Comparison of ENCODE assay signal across 11 cellular contexts in genomic region chr1:150537732-150538684, GRCh38. TPM values are rescaled to one million over a fixed set of nuclear protein-coding genes. Genes with fewer than 3 reads are reported as not detected.
DNase-seq lines count a peak whose midpoint lies in the region; ATAC-seq, FAIRE-seq and TF ChIP-seq lines count a peak whose summit lies in the region.
"Had no signal": no experiment of that assay in that cellular context is flagged by ENCODE, and none has a peak within 500 bp of the region (broad histone marks: within the 10 kb centered on the region; RNA-seq: fewer than 3 reads in every experiment).

No MANE protein-coding gene starts in this region.

- H2BK15ac ChIP-seq in H1 (ENCODE audit: low read length) (peak overlapping the region; percentile 16; the same call in 1 of the 2 replicates), mesenchymal stem cell (ENCODE audit: low read depth, poor library complexity, severe bottlenecking) (no peak overlapping the region)

- H4K91ac ChIP-seq in H1 (replicated peaks; ENCODE audit: insufficient read length, low read length) (peak overlapping the region; percentile 91), mesenchymal stem cell (ENCODE audit: low read length) (peak overlapping the region; percentile 62)

- no peak overlapping the region for H2BK5ac ChIP-seq in H1 (ENCODE audit: low read depth, low read length)
- H2BK5ac ChIP-seq in mesenchymal stem cell (ENCODE audit: low read depth, low read length, poor library complexity, severe bottlenecking), result peak overlapping the region; percentile 24

- H4K20me1 ChIP-seq in H1 (replicated peaks in 1 of 2; ENCODE audit: control insufficient read depth in 1 of 2, insufficient read depth in 2 of 2, low read length in 2 of 2), result no peaks in the 10 kb centered on the region

- H2AFZ ChIP-seq in H1 (ENCODE audit: low read length), result peak overlapping the region; percentile 43
- H2AFZ ChIP-seq in mesenchymal stem cell (ENCODE audit: low read depth, low read length), result no peak overlapping the region

- no peak overlapping the region for H2AK5ac ChIP-seq in H1 (ENCODE audit: low read depth, low read length)
- peak overlapping the region; percentile 18 for H2AK5ac ChIP-seq in mesenchymal stem cell (ENCODE audit: low read length, severe bottlenecking)

- H3K27ac ChIP-seq in 22Rv1, result no peak overlapping the region
- peak overlapping the region; percentile 77; the same call in 1 of the 2 replicates for H3K27ac ChIP-seq in HUES64 (ENCODE audit: low read depth, low read length)
- H3K27ac ChIP-seq in H1 (ENCODE audit: low read depth, low read length), result no peak overlapping the region; the same call in 1 of the 2 replicates
- H3K27ac ChIP-seq in mesenchymal stem cell (ENCODE audit: low read length, poor library complexity, severe bottlenecking), result peak overlapping the region; percentile 71
- H3K27ac ChIP-seq: neutrophil had no signal

- H3K9me3 ChIP-seq in HUES64 (ENCODE audit: insufficient read depth, low read depth, low read length) (no peaks in the 10 kb centered on the region), H1 (ENCODE audit: insufficient read depth in 2 of 2, low read depth in 1 of 2, low read length in 1 of 2) (no peaks in the 10 kb centered on the region), mesenchymal stem cell (ENCODE audit: control insufficient read depth, low read length) (no peaks in the 10 kb centered on the region)
- H3K9me3 ChIP-seq: neutrophil had no signal

- H3K23ac ChIP-seq in H1 (ENCODE audit: insufficient read length), result no peak overlapping the region
- no peak overlapping the region for H3K23ac ChIP-seq in mesenchymal stem cell (ENCODE audit: low read length in 2 of 2)

- H3K27me3 ChIP-seq in HUES64 (ENCODE audit: insufficient read depth, low read length), result no peaks in the 10 kb centered on the region
- H3K27me3 ChIP-seq in H1 (replicated peaks in 1 of 4; ENCODE audit: control insufficient read depth in 3 of 4, extremely low read depth in 1 of 4, insufficient read depth in 3 of 4, low read length in 3 of 4), result no peaks in the 10 kb centered on the region
- H3K27me3 ChIP-seq in mesenchymal stem cell (ENCODE audit: control insufficient read depth in 1 of 2, insufficient read depth in 1 of 2, low read length in 2 of 2), result no peaks in the 10 kb centered on the region
- H3K27me3 ChIP-seq: neutrophil had no signal

- TF ChIP-seq RAD21 in H1 (IDR thresholded peaks at IDR 0.05 in 1 of 2, conservative IDR thresholded peaks at IDR 0.05 in 1 of 2; ENCODE audit: low read depth in 2 of 2, low read length in 2 of 2), result peak; percentile 26 to 40; a peak in 3 of 4 replicates

- no peak overlapping the region for H3K4me3 ChIP-seq in HUES64 (ENCODE audit: low read length)
- no peak overlapping the region for H3K4me3 ChIP-seq in H1 (ENCODE audit: extremely low read depth in 1 of 4, insufficient read depth in 2 of 4, low read depth in 3 of 4, low read length in 4 of 4)
- no peak overlapping the region for H3K4me3 ChIP-seq in mesenchymal stem cell (ENCODE audit: insufficient read depth in 1 of 2, low read depth in 1 of 2, low read length in 2 of 2)

- H3K4ac ChIP-seq in H1 (replicated peaks; ENCODE audit: insufficient read length, low read depth, low read length), result peak overlapping the region; percentile 76
- peak overlapping the region in 1 of 2 experiments; percentile 11 for H3K4ac ChIP-seq in mesenchymal stem cell (ENCODE audit: low read depth in 1 of 2, low read length in 2 of 2)

- peak overlapping the region; percentile 34; the same call in 1 of the 2 replicates for H2BK20ac ChIP-seq in H1 (ENCODE audit: low read length)

- H3K4me2 ChIP-seq in H1 (ENCODE audit: insufficient read depth in 1 of 2, low read depth in 2 of 2, low read length in 2 of 2) (no peak overlapping the region), mesenchymal stem cell (ENCODE audit: low read length, poor library complexity, severe bottlenecking) (no peak overlapping the region)

- no peaks in the 10 kb centered on the region for H3K4me1 Mint-ChIP-seq in T-cell

- POLR2A ChIA-PET in H1 (lab: Charles Lee; ENCODE audit: partially characterized antibody) (interaction anchor here (1.1 to 6.7 kb wide), 7 partner anchors 12 to 52 kb away, joined by 3 to 39 read pairs (median 4); partner anchors contain the start of genes ADAMTSL4 and MCL1), T-cell (lab: Charles Lee) (interaction anchor here in 1 of 2 donors (0.7 kb wide), 1 partner anchor 176 kb away, joined by 3 read pairs; no protein-coding TSS in a partner anchor)

- peaks cover 0 to 6% of the 10 kb centered on the region in 2 donors for H3K27me3 Mint-ChIP-seq in T-cell

- H3K4me3 Mint-ChIP-seq in T-cell, result no peak overlapping the region
- H3K4me3 Mint-ChIP-seq: CD14-positive monocyte had no signal

- no peak overlapping the region for H3K56ac ChIP-seq in H1 (replicated peaks; ENCODE audit: insufficient read length, low read depth, low read length)

- FAIRE-seq in H1 (lab: Jason Lieb, UNC), result no peak

- TF ChIP-seq POLR2A in H1 (IDR thresholded peaks at IDR 0.05; ENCODE audit: control extremely low read depth in 1 of 2, low read depth in 2 of 2, low read length in 2 of 2), result no peak

- no peaks in the 10 kb centered on the region for H3K36me3 ChIP-seq in HUES64 (ENCODE audit: insufficient read depth, low read length)
- H3K36me3 ChIP-seq in H1 (ENCODE audit: control insufficient read depth in 2 of 4, insufficient read depth in 4 of 4, low read length in 3 of 4), result no peaks in the 10 kb centered on the region
- H3K36me3 ChIP-seq in mesenchymal stem cell (ENCODE audit: control insufficient read depth in 1 of 2, insufficient read depth in 2 of 2, low read depth in 1 of 2, low read length in 2 of 2), result no peaks in the 10 kb centered on the region
- H3K36me3 ChIP-seq: neutrophil had no signal

- no peak overlapping the region for H3K27ac Mint-ChIP-seq in T-cell

- H3K79me1 ChIP-seq in H1 (ENCODE audit: low read depth, low read length) (no peaks in the 10 kb centered on the region), mesenchymal stem cell (replicated peaks; ENCODE audit: low read length, poor library complexity, severe bottlenecking) (no peaks in the 10 kb centered on the region)

- 71% methylated on average over 15 of the region's 17 CpGs for WGBS in HUES64
- 67% methylated on average over 15 of the region's 17 CpGs; no CpG with 5 or more reads in 1 of the 2 experiments for WGBS in H1 (ENCODE audit: extremely low coverage in 1 of 2, insufficient coverage in 1 of 2, insufficient read length in 1 of 2, insufficient replicate concordance in 2 of 2, low coverage in 1 of 2, low lambda C conversion rate in 2 of 2, missing lambda C conversion rate in 1 of 2), 2 experiments
- WGBS in mesenchymal stem cell, result 64% methylated on average over 15 of the region's 17 CpGs

- H2BK120ac ChIP-seq in H1 (replicated peaks; ENCODE audit: low read depth, low read length), result peak overlapping the region; percentile 38
- no peak overlapping the region for H2BK120ac ChIP-seq in mesenchymal stem cell (ENCODE audit: low read depth, low read length)

- TF ChIP-seq EP300 in H1 (IDR thresholded peaks at IDR 0.05; ENCODE audit: borderline replicate concordance in 1 of 2, low read depth in 2 of 2, low read length in 2 of 2), result no peak

- H2BK12ac ChIP-seq in H1 (ENCODE audit: low read depth, low read length) (peak overlapping the region; percentile 29; the same call in 1 of the 2 replicates), mesenchymal stem cell (ENCODE audit: low read length in 2 of 2) (peak overlapping the region in 1 of 2 experiments; percentile 51)

- CTCF ChIA-PET in H1 (lab: Charles Lee; ENCODE audit: partially characterized antibody) (interaction anchor here (1.1 to 14.2 kb wide), 11 partner anchors 9 to 270 kb away, joined by 3 to 253 read pairs (median 7); partner anchors contain the start of genes ADAMTSL4, CTSK, ECM1 and FALEC), T-cell (lab: Charles Lee) (no interaction called here)

- no peaks in the 10 kb centered on the region for H3K9me3 Mint-ChIP-seq in T-cell

- no peak overlapping the region for H3K14ac ChIP-seq in H1 (ENCODE audit: insufficient read length)
- no peak overlapping the region for H3K14ac ChIP-seq in mesenchymal stem cell (ENCODE audit: low read length in 2 of 2)

- H3K79me2 ChIP-seq in H1 (ENCODE audit: control insufficient read depth in 1 of 2, insufficient read depth in 2 of 2, low read length in 2 of 2), result no peaks in the 10 kb centered on the region

- H3K23me2 ChIP-seq in H1 (ENCODE audit: low read depth, low read length), result no peaks in the 10 kb centered on the region

- ATAC-seq in T-cell (replicated peaks in 1 of 4), result no peak

- peak overlapping the region; percentile 2 for H4K5ac ChIP-seq in H1 (ENCODE audit: insufficient read length, low read depth, low read length)

- TF ChIP-seq CTCF in 22Rv1 (IDR thresholded peaks at IDR 0.05) (peak; percentile 21; the same call in 1 of the 2 replicates), H1 (IDR thresholded peaks at IDR 0.05; ENCODE audit: control extremely low read depth in 1 of 3, insufficient read depth in 1 of 3, low read depth in 1 of 3, low read length in 3 of 3) (peak; percentile 43 to 62 (median 45))

- H3K4me1 ChIP-seq in HUES64 (ENCODE audit: insufficient read depth, low read length) (peaks cover 8% of the 10 kb centered on the region; the same call in 1 of the 2 replicates), H1 (replicated peaks in 1 of 4; ENCODE audit: control insufficient read depth in 3 of 4, insufficient read depth in 4 of 4, low read length in 3 of 4) (peaks cover 0 to 8% (median 3%) of the 10 kb centered on the region in 4 experiments; a peak in 6 of 7 replicates), mesenchymal stem cell (ENCODE audit: control insufficient read depth, insufficient read depth, low read depth, low read length) (peaks cover 14% of the 10 kb centered on the region)

- H3K18ac ChIP-seq in H1 (ENCODE audit: extremely low read depth, low read length), result no peak overlapping the region; the same call in none of the 2 replicates
- H3K18ac ChIP-seq in mesenchymal stem cell (ENCODE audit: low read depth in 1 of 2, low read length in 2 of 2), result peak overlapping the region; percentile 14 to 67

- H4K8ac ChIP-seq in H1 (ENCODE audit: extremely low read depth, insufficient read depth, low read length), result peak overlapping the region; percentile 60; the same call in 1 of the 2 replicates
- peak overlapping the region; percentile 72 for H4K8ac ChIP-seq in mesenchymal stem cell (ENCODE audit: low read length)

- no peaks in the 10 kb centered on the region for H3K36me3 Mint-ChIP-seq in T-cell
- H3K36me3 Mint-ChIP-seq: CD14-positive monocyte had no signal

- DNase-seq in H1 (ENCODE audit: low read depth in 1 of 2, low spot score in 2 of 2) (peak in 1 of 2 experiments; percentile 82), mesenchymal stem cell (peak; percentile 70), GM19240 (ENCODE audit: insufficient read length, low spot score) (no peak), T-cell (no peak), NCI-H2227 (lab: John Stamatoyannopoulos, UW; ENCODE audit: unreplicated experiment) (no peak)
- DNase-seq in activated CD4-positive, alpha-beta T cell treated with anti-CD3 and anti-CD28 coated beads for 48 hours, result no peak

- H3K9ac ChIP-seq in HUES64 (ENCODE audit: low read depth, low read length) (peak overlapping the region; percentile 35; the same call in 1 of the 2 replicates), H1 (replicated peaks in 1 of 4; ENCODE audit: extremely low read depth in 1 of 4, low read depth in 3 of 4, low read length in 3 of 4) (no peak overlapping the region), mesenchymal stem cell (ENCODE audit: low read length) (peak overlapping the region; percentile 49)

RNA-seq across cellular contexts. Expression of gene ADAMTSL4, which starts 11.2 kb away (rescaled TPM):
- polyA plus RNA-seq in HUES64 (2013, experiment 1 of 2), result 1.1 TPM
- 1.5 TPM for polyA plus RNA-seq in HUES64 (2013, experiment 2 of 2)
- 5.3 and 5.4 TPM in 2 replicates for total RNA-seq in H1 (2021; fragmentation: NEBNext Ultra II Directional; extraction: Animal tissue kit (Norgen Biotek cat#: 25700))
- 4.2 and 5.9 TPM in 2 replicates for polyA plus RNA-seq in H1 (2011; rRNA removed)
- polyA plus RNA-seq in H1 (2011; cell fraction: cytosol; rRNA removed), result 3.1 TPM
- 26.7 TPM for polyA plus RNA-seq in H1 (2011; cell fraction: nucleus; rRNA removed)
- 4.9 to 7.2 TPM (median 6.7 TPM) in 4 replicates for polyA plus RNA-seq in H1 (2012, experiment 1 of 2)
- 3.8 TPM for polyA plus RNA-seq in H1 (2012, experiment 2 of 2)
- 9.2 TPM for polyA plus RNA-seq in H1 (2013, experiment 1 of 2)
- 8.1 TPM for polyA plus RNA-seq in H1 (2013, experiment 2 of 2)
- polyA minus RNA-seq in H1 (2011; rRNA and poly(A)+ RNA removed), result 0.73 and 0.85 TPM in 2 replicates
- 2.6 TPM for polyA minus RNA-seq in H1 (2011; cell fraction: cytosol; rRNA and poly(A)+ RNA removed)
- 3.5 TPM for polyA minus RNA-seq in H1 (2011; cell fraction: nucleus; rRNA and poly(A)+ RNA removed)
- polyA plus RNA-seq in mesenchymal stem cell (2013, experiment 1 of 2), result 15.0 TPM
- 14.4 TPM for polyA plus RNA-seq in mesenchymal stem cell (2013, experiment 2 of 2)
- under 1 TPM; 0.26 to 0.66 (median 0.49) TPM for total RNA-seq in T-cell

RNA-seq across cellular contexts. Expression of gene FALEC, which starts 22.5 kb away (rescaled TPM):
- not detected for polyA plus RNA-seq in HUES64 (2013, experiment 1 of 2)
- polyA plus RNA-seq in HUES64 (2013, experiment 2 of 2), result not detected
- 1.1 TPM in 1 of 2 replicates, not detected in the other for total RNA-seq in H1 (2021; fragmentation: NEBNext Ultra II Directional; extraction: Animal tissue kit (Norgen Biotek cat#: 25700))
- not detected in 2 replicates for polyA plus RNA-seq in H1 (2011; rRNA removed)
- polyA plus RNA-seq in H1 (2011; cell fraction: cytosol; rRNA removed), result 0.19 TPM
- polyA plus RNA-seq in H1 (2011; cell fraction: nucleus; rRNA removed), result not detected
- 0.36 to 1.0 TPM (median 0.75 TPM) in 4 replicates for polyA plus RNA-seq in H1 (2012, experiment 1 of 2)
- polyA plus RNA-seq in H1 (2012, experiment 2 of 2), result not detected
- polyA plus RNA-seq in H1 (2013, experiment 1 of 2), result 0.45 TPM
- polyA plus RNA-seq in H1 (2013, experiment 2 of 2), result 0.11 TPM
- 0.57 TPM in 1 of 2 replicates, not detected in the other for polyA minus RNA-seq in H1 (2011; rRNA and poly(A)+ RNA removed)
- polyA minus RNA-seq in H1 (2011; cell fraction: cytosol; rRNA and poly(A)+ RNA removed), result not detected
- polyA minus RNA-seq in H1 (2011; cell fraction: nucleus; rRNA and poly(A)+ RNA removed), result not detected
- not detected for polyA plus RNA-seq in mesenchymal stem cell (2013, experiment 1 of 2)
- polyA plus RNA-seq in mesenchymal stem cell (2013, experiment 2 of 2), result not detected
- total RNA-seq in T-cell, result under 1 TPM in 3 of 5 donors, not detected in 2; 0.49 to 0.85 (median 0.73) TPM
- total RNA-seq: NCI-H460 had no signal
- polyA plus RNA-seq: CD14-positive monocyte had no signal

RNA-seq across cellular contexts. Expression of gene ECM1, which starts 30.1 kb away (rescaled TPM):
- 1.5 TPM for polyA plus RNA-seq in HUES64 (2013, experiment 1 of 2)
- polyA plus RNA-seq in HUES64 (2013, experiment 2 of 2), result 2.2 TPM
- 0.73 and 0.95 TPM in 2 replicates for total RNA-seq in H1 (2021; fragmentation: NEBNext Ultra II Directional; extraction: Animal tissue kit (Norgen Biotek cat#: 25700))
- polyA plus RNA-seq in H1 (2011; rRNA removed), result 0.98 and 1.1 TPM in 2 replicates
- 1.0 TPM for polyA plus RNA-seq in H1 (2011; cell fraction: cytosol; rRNA removed)
- 5.8 TPM for polyA plus RNA-seq in H1 (2011; cell fraction: nucleus; rRNA removed)
- 0.83 to 1.3 TPM (median 1.2 TPM) in 4 replicates for polyA plus RNA-seq in H1 (2012, experiment 1 of 2)
- polyA plus RNA-seq in H1 (2012, experiment 2 of 2), result 0.63 TPM
- polyA plus RNA-seq in H1 (2013, experiment 1 of 2), result 0.81 TPM
- polyA plus RNA-seq in H1 (2013, experiment 2 of 2), result 0.87 TPM
- 0.32 and 0.37 TPM in 2 replicates for polyA minus RNA-seq in H1 (2011; rRNA and poly(A)+ RNA removed)
- polyA minus RNA-seq in H1 (2011; cell fraction: cytosol; rRNA and poly(A)+ RNA removed), result not detected
- polyA minus RNA-seq in H1 (2011; cell fraction: nucleus; rRNA and poly(A)+ RNA removed), result 1.7 TPM
- polyA plus RNA-seq in mesenchymal stem cell (2013, experiment 1 of 2), result 165 TPM
- 158 TPM for polyA plus RNA-seq in mesenchymal stem cell (2013, experiment 2 of 2)
- total RNA-seq in T-cell, result 1 to 10 TPM in 3 of 5 donors, under 1 TPM in 2; 0.25 to 2.9 (median 1.2) TPM
- polyA plus RNA-seq: CD14-positive monocyte had no signal

RNA-seq across cellular contexts. Expression of gene MCL1, which starts 41.4 kb away (rescaled TPM):
- polyA plus RNA-seq in HUES64 (2013, experiment 1 of 2), result 126 TPM
- polyA plus RNA-seq in HUES64 (2013, experiment 2 of 2), result 126 TPM
- total RNA-seq in H1 (2021; fragmentation: NEBNext Ultra II Directional; extraction: Animal tissue kit (Norgen Biotek cat#: 25700)), result 196 and 218 TPM in 2 replicates
- polyA plus RNA-seq in H1 (2011; rRNA removed), result 57.5 and 61.1 TPM in 2 replicates
- polyA plus RNA-seq in H1 (2011; cell fraction: cytosol; rRNA removed), result 78.4 TPM
- 85.5 TPM for polyA plus RNA-seq in H1 (2011; cell fraction: nucleus; rRNA removed)
- 93.2 to 159 TPM (median 119 TPM) in 4 replicates for polyA plus RNA-seq in H1 (2012, experiment 1 of 2)
- 18.8 TPM for polyA plus RNA-seq in H1 (2012, experiment 2 of 2)
- polyA plus RNA-seq in H1 (2013, experiment 1 of 2), result 116 TPM
- polyA plus RNA-seq in H1 (2013, experiment 2 of 2), result 123 TPM
- polyA minus RNA-seq in H1 (2011; rRNA and poly(A)+ RNA removed), result 104 and 119 TPM in 2 replicates
- 98.4 TPM for polyA minus RNA-seq in H1 (2011; cell fraction: cytosol; rRNA and poly(A)+ RNA removed)
- 171 TPM for polyA minus RNA-seq in H1 (2011; cell fraction: nucleus; rRNA and poly(A)+ RNA removed)
- polyA plus RNA-seq in mesenchymal stem cell (2013, experiment 1 of 2), result 229 TPM
- 224 TPM for polyA plus RNA-seq in mesenchymal stem cell (2013, experiment 2 of 2)
- total RNA-seq in T-cell, result 100 to 1,000 TPM; 478 to 731 (median 517) TPM

RNA-seq across cellular contexts. Expression of gene TARS2, which starts 50.8 kb away (rescaled TPM):
- polyA plus RNA-seq in HUES64 (2013, experiment 1 of 2), result 15.1 TPM
- polyA plus RNA-seq in HUES64 (2013, experiment 2 of 2), result 19.0 TPM
- 32.7 and 39.1 TPM in 2 replicates for total RNA-seq in H1 (2021; fragmentation: NEBNext Ultra II Directional; extraction: Animal tissue kit (Norgen Biotek cat#: 25700))
- polyA plus RNA-seq in H1 (2011; rRNA removed), result 38.9 and 54.0 TPM in 2 replicates
- 43.4 TPM for polyA plus RNA-seq in H1 (2011; cell fraction: cytosol; rRNA removed)
- 72.0 TPM for polyA plus RNA-seq in H1 (2011; cell fraction: nucleus; rRNA removed)
- 23.5 to 36.5 TPM (median 29.5 TPM) in 4 replicates for polyA plus RNA-seq in H1 (2012, experiment 1 of 2)
- polyA plus RNA-seq in H1 (2012, experiment 2 of 2), result 42.9 TPM
- polyA plus RNA-seq in H1 (2013, experiment 1 of 2), result 24.6 TPM
- polyA plus RNA-seq in H1 (2013, experiment 2 of 2), result 22.0 TPM
- 39.4 and 41.3 TPM in 2 replicates for polyA minus RNA-seq in H1 (2011; rRNA and poly(A)+ RNA removed)
- polyA minus RNA-seq in H1 (2011; cell fraction: cytosol; rRNA and poly(A)+ RNA removed), result 16.2 TPM
- polyA minus RNA-seq in H1 (2011; cell fraction: nucleus; rRNA and poly(A)+ RNA removed), result 28.1 TPM
- 8.9 TPM for polyA plus RNA-seq in mesenchymal stem cell (2013, experiment 1 of 2)
- 7.9 TPM for polyA plus RNA-seq in mesenchymal stem cell (2013, experiment 2 of 2)
- 10 to 100 TPM; 24.1 to 35.9 (median 30.2) TPM for total RNA-seq in T-cell

Comparison
In these comparisons a context has a peak if more than half of its experiments do, and no peak if none do; other contexts are left out.
1. H3K27ac ChIP-seq: peak in HUES64 (single experiment) and mesenchymal stem cell (single experiment); none in 22Rv1 (single experiment) and H1 (single experiment).
2. H3K9ac ChIP-seq: peak in HUES64 (single experiment) and mesenchymal stem cell (single experiment); none in H1 (0 of 4).